ENCODE assay signal across 25 cellular contexts in genomic region chr20:48630342-48631075, GRCh38.
DNase-seq lines count a peak whose midpoint lies in the region; ATAC-seq and TF ChIP-seq lines count a peak whose summit lies in the region.
"Had no signal": no experiment of that assay in that cellular context is flagged by ENCODE, and none has a peak within 500 bp of the region (broad histone marks: within the 10 kb centered on the region; RNA-seq: fewer than 3 reads in every experiment).

No MANE protein-coding gene starts in this region.

- no peak overlapping the region for H3K27ac ChIP-seq in spleen
- H3K27ac ChIP-seq: body of pancreas, C4-2B, colonic mucosa, heart right ventricle, HL-60, SJSA1, skin epidermis had no signal

- peaks cover 30% of the 10 kb centered on the region for H3K9me3 Mint-ChIP-seq in glutamatergic neuron (ENCODE audit: unreplicated experiment)
- H3K9me3 Mint-ChIP-seq: activated naive CD8-positive, alpha-beta T cell treated with anti-CD3 and anti-CD28 coated beads for 36 hours; activated T-cell treated with anti-CD3 and anti-CD28 coated beads, Interleukin-2, amount 50 U/mL, for 72 hours; nephron had no signal

- no peaks in the 10 kb centered on the region for H3K9me3 ChIP-seq in spleen
- H3K9me3 ChIP-seq: body of pancreas, colonic mucosa, heart right ventricle, SJSA1 had no signal

- no peak for TF ChIP-seq POLR2A in spleen (IDR thresholded peaks at IDR 0.05)

- no peak for ATAC-seq in GM21528 (IDR thresholded peaks at IDR 0.05; ENCODE audit: low FRiP score, unreplicated experiment)
- ATAC-seq: activated T-cell treated with anti-CD3 and anti-CD28 coated beads, Interleukin-2, amount 50 U/mL, for 72 hours; body of pancreas; GM12878; heart right ventricle had no signal

- H3K4me3 Mint-ChIP-seq in glutamatergic neuron (ENCODE audit: unreplicated experiment): peak overlapping the region; percentile 71
- H3K4me3 Mint-ChIP-seq: activated naive CD8-positive, alpha-beta T cell treated with anti-CD3 and anti-CD28 coated beads for 36 hours; activated T-cell treated with anti-CD3 and anti-CD28 coated beads, Interleukin-2, amount 50 U/mL, for 72 hours; nephron had no signal

- H3K4me1 ChIP-seq in spleen: peaks cover 0 to 21% (median 0%) of the 10 kb centered on the region in 6 donors
- H3K4me1 ChIP-seq: body of pancreas, colonic mucosa, heart right ventricle had no signal

- peaks cover 32% of the 10 kb centered on the region for H3K4me1 Mint-ChIP-seq in glutamatergic neuron (ENCODE audit: low read depth, unreplicated experiment)

- peak; percentile 64 for DNase-seq in NCI-H82 (lab: John Stamatoyannopoulos, UW)
- no peak for DNase-seq in NCI-H82 treated with DMSO at 0.1 percent for 48 hours (lab: John Stamatoyannopoulos, UW; ENCODE audit: unreplicated experiment)
- peak; percentile 59 for DNase-seq in NCI-H345 treated with DMSO at 0.1 percent for 48 hours (lab: John Stamatoyannopoulos, UW; ENCODE audit: unreplicated experiment)
- DNase-seq in glutamatergic neuron: peak; percentile 69
- DNase-seq in spleen: peak; percentile 61
- no peak for DNase-seq in central memory CD4-positive, alpha-beta T cell
- DNase-seq in midbrain (lab: John Stamatoyannopoulos, UW): no peak
- DNase-seq: activated CD4-positive, CD25-positive, alpha-beta regulatory T cell; activated naive CD8-positive, alpha-beta T cell treated with anti-CD3 and anti-CD28 coated beads for 36 hours; activated T-cell treated with anti-CD3 and anti-CD28 coated beads, Interleukin-2, amount 50 U/mL, for 72 hours; body of pancreas; colonic mucosa; GF-D8; heart right ventricle; islet precursor cell; NCI-H2081; NCI-H524 treated with DMSO at 0.1 percent for 48 hours had no signal

- intact Hi-C loops in spleen (cut with DNase I; ENCODE audit: low total_unique reads): no loop called here

- peak; percentile 17 for TF ChIP-seq CTCF in glutamatergic neuron (IDR thresholded peaks at IDR 0.05; ENCODE audit: partially characterized antibody, unreplicated experiment)
- no peak for TF ChIP-seq CTCF in spleen (IDR thresholded peaks at IDR 0.05 in 8 of 11, conservative IDR thresholded peaks at IDR 0.05 in 3 of 11)

- peak overlapping the region; percentile 97 for H3K27ac Mint-ChIP-seq in glutamatergic neuron (ENCODE audit: unreplicated experiment)
- H3K27ac Mint-ChIP-seq: activated naive CD8-positive, alpha-beta T cell treated with anti-CD3 and anti-CD28 coated beads for 36 hours had no signal

- peaks cover 6% of the 10 kb centered on the region for H3K36me3 Mint-ChIP-seq in glutamatergic neuron (ENCODE audit: unreplicated experiment)

- peaks cover 31% of the 10 kb centered on the region for H3K27me3 Mint-ChIP-seq in glutamatergic neuron (ENCODE audit: unreplicated experiment)
- H3K27me3 Mint-ChIP-seq: activated naive CD8-positive, alpha-beta T cell treated with anti-CD3 and anti-CD28 coated beads for 36 hours; progenitor cell of endocrine pancreas had no signal

- no peaks in the 10 kb centered on the region for H3K27me3 ChIP-seq in spleen (replicated peaks in 1 of 7)
- H3K27me3 ChIP-seq: body of pancreas, colonic mucosa, heart right ventricle, SJSA1 had no signal

- 91 to 97% (median 94%) methylated on average over 13 to 18 of the region's 18 CpGs for WGBS in spleen, 5 donors

- no peak overlapping the region for H3K4me3 ChIP-seq in spleen
- H3K4me3 ChIP-seq: body of pancreas, colonic mucosa, GM12878, heart right ventricle, SJSA1, skin epidermis had no signal

- peaks cover 0 to 100% (median 92%) of the 10 kb centered on the region in 6 donors for H3K36me3 ChIP-seq in spleen
- H3K36me3 ChIP-seq: colonic mucosa had no signal

Comparison
In these comparisons a context has a peak if more than half of its experiments do, and no peak if none do; other contexts are left out.
1. DNase-seq: peak in NCI-H82 (single experiment), NCI-H345 treated with DMSO at 0.1 percent for 48 hours (single experiment), glutamatergic neuron (single experiment) and spleen (single experiment); none in NCI-H82 treated with DMSO at 0.1 percent for 48 hours (single experiment), central memory CD4-positive, alpha-beta T cell (single experiment) and midbrain (single experiment).